Comparison of ENCODE assay signal across 6 cellular contexts in the genomic region with DNA sequence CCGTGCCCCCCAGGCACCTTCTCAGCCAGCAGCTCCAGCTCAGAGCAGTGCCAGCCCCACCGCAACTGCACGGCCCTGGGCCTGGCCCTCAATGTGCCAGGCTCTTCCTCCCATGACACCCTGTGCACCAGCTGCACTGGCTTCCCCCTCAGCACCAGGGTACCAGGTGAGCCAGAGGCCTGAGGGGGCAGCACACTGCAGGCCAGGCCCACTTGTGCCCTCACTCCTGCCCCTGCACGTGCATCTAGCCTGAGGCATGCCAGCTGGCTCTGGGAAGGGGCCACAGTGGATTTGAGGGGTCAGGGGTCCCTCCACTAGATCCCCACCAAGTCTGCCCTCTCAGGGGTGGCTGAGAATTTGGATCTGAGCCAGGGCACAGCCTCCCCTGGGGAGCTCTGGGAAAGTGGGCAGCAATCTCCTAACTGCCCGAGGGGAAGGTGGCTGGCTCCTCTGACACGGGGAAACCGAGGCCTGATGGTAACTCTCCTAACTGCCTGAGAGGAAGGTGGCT. TPM values are rescaled to one million over a fixed set of nuclear protein-coding genes. Genes with fewer than 3 reads are reported as not detected.
DNase-seq lines count a peak whose midpoint lies in the region; ATAC-seq and TF ChIP-seq lines count a peak whose summit lies in the region.

No MANE protein-coding gene starts in this region.

- DNase-seq in CD14-positive monocyte (ENCODE audit: low spot score), result peak; percentile 41
- DNase-seq in T-cell, result no peak
- no peak for DNase-seq in left lobe of liver (ENCODE audit: low spot score)
- no peak for DNase-seq in NCI-H226
- DNase-seq in glutamatergic neuron, result no peak

- H3K27ac Mint-ChIP-seq in CD14-positive monocyte, result no peak overlapping the region
- H3K27ac Mint-ChIP-seq in T-cell, result no peak overlapping the region
- H3K27ac Mint-ChIP-seq in glutamatergic neuron (ENCODE audit: unreplicated experiment), result no peak overlapping the region

- peaks cover 5 to 9% of the 10 kb centered on the region in 2 donors for H3K36me3 Mint-ChIP-seq in CD14-positive monocyte
- no peaks in the 10 kb centered on the region for H3K36me3 Mint-ChIP-seq in T-cell
- H3K36me3 Mint-ChIP-seq in glutamatergic neuron (ENCODE audit: unreplicated experiment), result no peaks in the 10 kb centered on the region

- TF ChIP-seq CTCF in CD14-positive monocyte (IDR thresholded peaks at IDR 0.05), result no peak
- no peak for TF ChIP-seq CTCF in glutamatergic neuron (IDR thresholded peaks at IDR 0.05; ENCODE audit: partially characterized antibody, unreplicated experiment)

- H3K27me3 Mint-ChIP-seq in CD14-positive monocyte (ENCODE audit: low read depth in 3 of 3) (peaks cover 2 to 21% (median 3%) of the 10 kb centered on the region in 3 donors), T-cell (no peaks in the 10 kb centered on the region), glutamatergic neuron (ENCODE audit: unreplicated experiment) (peaks cover 11% of the 10 kb centered on the region)

- H3K4me3 Mint-ChIP-seq in CD14-positive monocyte, result peak overlapping the region in 1 of 2 donors; percentile 57
- H3K4me3 Mint-ChIP-seq in T-cell, result peak overlapping the region in 2 of 3 donors; percentile 24 to 64
- no peak overlapping the region for H3K4me3 Mint-ChIP-seq in glutamatergic neuron (ENCODE audit: unreplicated experiment)

- H3K9me3 Mint-ChIP-seq in CD14-positive monocyte (no peaks in the 10 kb centered on the region), T-cell (no peaks in the 10 kb centered on the region), glutamatergic neuron (ENCODE audit: unreplicated experiment) (peaks cover 6% of the 10 kb centered on the region)

- CTCF ChIA-PET in T-cell (lab: Charles Lee), result no interaction called here

- no peak for ATAC-seq in T-cell (replicated peaks in 1 of 4)
- ATAC-seq in left lobe of liver, result peak; percentile 8
- ATAC-seq in HG03342 (IDR thresholded peaks at IDR 0.05; ENCODE audit: unreplicated experiment), result no peak

- peaks cover 16% of the 10 kb centered on the region for H3K4me1 Mint-ChIP-seq in CD14-positive monocyte
- H3K4me1 Mint-ChIP-seq in T-cell, result peaks cover 0 to 37% (median 12%) of the 10 kb centered on the region in 3 donors
- H3K4me1 Mint-ChIP-seq in glutamatergic neuron (ENCODE audit: low read depth, unreplicated experiment), result peaks cover 2% of the 10 kb centered on the region

- POLR2A ChIA-PET in T-cell (lab: Charles Lee), result interaction anchor here in 1 of 2 donors (0.5 kb wide), 1 partner anchor 72 kb away, joined by 3 read pairs; no protein-coding TSS in a partner anchor

- intact Hi-C loops in CD14-positive monocyte (cut with micrococcal nuclease), result no loop called here

RNA-seq across cellular contexts. Expression of a gene that starts 1.0 kb away (rescaled TPM):
- polyA plus RNA-seq in CD14-positive monocyte, result not detected
- 1 to 10 TPM in 2 of 5 donors, under 1 TPM in 2, not detected in 1; 0.37 to 1.5 (median 0.91) TPM for total RNA-seq in T-cell
- 0.40 TPM for total RNA-seq in left lobe of liver
- total RNA-seq in glutamatergic neuron (ENCODE audit: unreplicated experiment), result not detected

RNA-seq across cellular contexts. Expression of a gene that starts 10.4 kb away (rescaled TPM):
- polyA plus RNA-seq in CD14-positive monocyte, result 10 to 100 TPM; 18.2 to 20.7 TPM
- total RNA-seq in T-cell, result 100 to 1,000 TPM in 2 of 5 donors, 10 to 100 TPM in 3; 58.5 to 102 (median 99.5) TPM
- total RNA-seq in left lobe of liver, result 23.6 TPM
- 51.9 TPM for total RNA-seq in glutamatergic neuron (ENCODE audit: unreplicated experiment)

RNA-seq across cellular contexts. Expression of a gene that starts 10.4 kb away (rescaled TPM):
- polyA plus RNA-seq in CD14-positive monocyte, result 10 to 100 TPM; 24.2 to 28.3 TPM
- total RNA-seq in T-cell (10 to 100 TPM; 42.7 to 71.0 (median 59.0) TPM), left lobe of liver (64.1 TPM), glutamatergic neuron (ENCODE audit: unreplicated experiment) (41.5 TPM)

RNA-seq across cellular contexts. Expression of a gene that starts 39.1 kb away (rescaled TPM):
- polyA plus RNA-seq in CD14-positive monocyte, result under 1 TPM; 0.39 to 0.62 TPM
- total RNA-seq in T-cell (100 to 1,000 TPM; 144 to 248 (median 172) TPM), left lobe of liver (122 TPM), glutamatergic neuron (ENCODE audit: unreplicated experiment) (16.6 TPM)

RNA-seq across cellular contexts. Expression of a gene that starts 39.3 kb away (rescaled TPM):
- 1 to 10 TPM; 1.0 to 4.8 TPM for polyA plus RNA-seq in CD14-positive monocyte
- total RNA-seq in T-cell, result 10 to 100 TPM; 30.7 to 41.6 (median 36.8) TPM
- total RNA-seq in left lobe of liver, result 13.8 TPM
- 36.3 TPM for total RNA-seq in glutamatergic neuron (ENCODE audit: unreplicated experiment)
